In the genomic region with DNA sequence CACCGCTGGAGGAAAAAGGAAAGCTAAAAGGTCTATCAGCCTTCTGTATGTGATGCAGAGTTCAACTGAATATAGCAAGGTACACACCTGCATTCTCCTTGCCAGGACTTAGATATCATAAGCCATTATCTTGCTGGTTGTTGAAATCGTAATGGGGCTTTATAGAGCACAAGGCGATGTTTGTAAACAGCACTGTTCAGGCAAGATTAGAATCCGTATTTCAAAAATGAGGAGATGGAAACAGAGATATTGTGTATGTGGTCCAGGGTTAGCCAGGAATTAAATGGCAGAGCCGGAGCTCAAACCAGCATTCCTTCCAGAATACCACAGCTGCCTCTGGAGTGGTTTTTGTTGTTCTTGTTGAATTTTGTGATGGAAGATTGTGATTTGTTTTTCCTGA, we compare ENCODE assay signal across 6 cellular contexts. TPM values are rescaled to one million over a fixed set of nuclear protein-coding genes. Genes with fewer than 3 reads are reported as not detected.
"Had no signal": no experiment of that assay in that cellular context is flagged by ENCODE, and none has a peak within 500 bp of the region (broad histone marks: within the 10 kb centered on the region; RNA-seq: fewer than 3 reads in every experiment).

No MANE protein-coding gene starts in this region.

RNA-seq across cellular contexts. Expression of a gene that starts 42.6 kb away (rescaled TPM):
- total RNA-seq: myocyte, osteocyte, sciatic nerve, subcutaneous adipose tissue, thyroid gland had no signal
- polyA plus RNA-seq: naive thymus-derived CD8-positive, alpha-beta T cell had no signal
